ENCODE assay signal across 2 cellular contexts in the genomic region with DNA sequence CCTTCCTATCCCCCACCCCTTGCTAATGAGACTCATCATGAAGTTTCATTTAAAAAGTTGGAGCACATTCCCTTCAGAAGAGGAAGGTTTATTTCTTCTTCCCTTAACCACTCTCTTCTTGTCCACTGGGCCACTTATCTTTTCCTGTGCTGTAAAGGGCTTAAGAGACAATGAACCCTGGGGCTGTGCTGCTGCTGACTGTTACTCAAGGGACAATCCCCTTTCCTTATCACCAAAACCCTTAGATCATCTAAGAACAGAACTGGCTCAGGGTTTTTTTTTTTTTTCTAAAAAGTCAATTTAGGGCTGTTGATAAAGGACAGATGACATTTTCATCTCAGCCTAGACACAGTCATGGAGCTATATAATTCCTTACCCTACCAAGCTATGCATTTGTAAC.
TF ChIP-seq lines count a peak whose summit lies in the region.

No MANE protein-coding gene starts in this region.

TF ChIP-seq in IMR-90, 13 proteins besides CTCF, POLR2A, EP300 and RAD21 (continued from another document):
- no peak for TF ChIP-seq BHLHE40 (IDR thresholded peaks at IDR 0.05; ENCODE audit: low read depth, low read length)
- no peak for TF ChIP-seq MXI1 (IDR thresholded peaks at IDR 0.05; ENCODE audit: borderline replicate concordance, low read depth, low read length)
- no peak for TF ChIP-seq SMC3 (IDR thresholded peaks at IDR 0.05; ENCODE audit: low read depth, low read length)
- TF ChIP-seq, protein P1, sequence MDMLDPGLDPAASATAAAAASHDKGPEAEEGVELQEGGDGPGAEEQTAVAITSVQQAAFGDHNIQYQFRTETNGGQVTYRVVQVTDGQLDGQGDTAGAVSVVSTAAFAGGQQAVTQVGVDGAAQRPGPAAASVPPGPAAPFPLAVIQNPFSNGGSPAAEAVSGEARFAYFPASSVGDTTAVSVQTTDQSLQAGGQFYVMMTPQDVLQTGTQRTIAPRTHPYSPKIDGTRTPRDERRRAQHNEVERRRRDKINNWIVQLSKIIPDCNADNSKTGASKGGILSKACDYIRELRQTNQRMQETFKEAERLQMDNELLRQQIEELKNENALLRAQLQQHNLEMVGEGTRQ (IDR thresholded peaks at IDR 0.05; ENCODE audit: low read depth, low read length) = no peak
- no peak for TF ChIP-seq RFX5 (IDR thresholded peaks at IDR 0.05; ENCODE audit: low read depth, low read length)
- TF ChIP-seq NFE2L2 (IDR thresholded peaks at IDR 0.05; ENCODE audit: low read depth, low read length) = no peak
- TF ChIP-seq FOS (IDR thresholded peaks at IDR 0.05; ENCODE audit: low read depth, low read length) = no peak
- TF ChIP-seq, protein P2, sequence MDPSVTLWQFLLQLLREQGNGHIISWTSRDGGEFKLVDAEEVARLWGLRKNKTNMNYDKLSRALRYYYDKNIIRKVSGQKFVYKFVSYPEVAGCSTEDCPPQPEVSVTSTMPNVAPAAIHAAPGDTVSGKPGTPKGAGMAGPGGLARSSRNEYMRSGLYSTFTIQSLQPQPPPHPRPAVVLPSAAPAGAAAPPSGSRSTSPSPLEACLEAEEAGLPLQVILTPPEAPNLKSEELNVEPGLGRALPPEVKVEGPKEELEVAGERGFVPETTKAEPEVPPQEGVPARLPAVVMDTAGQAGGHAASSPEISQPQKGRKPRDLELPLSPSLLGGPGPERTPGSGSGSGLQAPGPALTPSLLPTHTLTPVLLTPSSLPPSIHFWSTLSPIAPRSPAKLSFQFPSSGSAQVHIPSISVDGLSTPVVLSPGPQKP (IDR thresholded peaks at IDR 0.05; ENCODE audit: borderline replicate concordance, low read depth, low read length) = no peak
- no peak for TF ChIP-seq CHD1 (IDR thresholded peaks at IDR 0.05; ENCODE audit: low read depth, low read length)
- TF ChIP-seq MAFK (IDR thresholded peaks at IDR 0.05; ENCODE audit: low read depth, low read length) = no peak

TF ChIP-seq in WTC11, 78 proteins besides CTCF, POLR2A, EP300 and RAD21 (continued from another document):
- TF ChIP-seq, protein P3, sequence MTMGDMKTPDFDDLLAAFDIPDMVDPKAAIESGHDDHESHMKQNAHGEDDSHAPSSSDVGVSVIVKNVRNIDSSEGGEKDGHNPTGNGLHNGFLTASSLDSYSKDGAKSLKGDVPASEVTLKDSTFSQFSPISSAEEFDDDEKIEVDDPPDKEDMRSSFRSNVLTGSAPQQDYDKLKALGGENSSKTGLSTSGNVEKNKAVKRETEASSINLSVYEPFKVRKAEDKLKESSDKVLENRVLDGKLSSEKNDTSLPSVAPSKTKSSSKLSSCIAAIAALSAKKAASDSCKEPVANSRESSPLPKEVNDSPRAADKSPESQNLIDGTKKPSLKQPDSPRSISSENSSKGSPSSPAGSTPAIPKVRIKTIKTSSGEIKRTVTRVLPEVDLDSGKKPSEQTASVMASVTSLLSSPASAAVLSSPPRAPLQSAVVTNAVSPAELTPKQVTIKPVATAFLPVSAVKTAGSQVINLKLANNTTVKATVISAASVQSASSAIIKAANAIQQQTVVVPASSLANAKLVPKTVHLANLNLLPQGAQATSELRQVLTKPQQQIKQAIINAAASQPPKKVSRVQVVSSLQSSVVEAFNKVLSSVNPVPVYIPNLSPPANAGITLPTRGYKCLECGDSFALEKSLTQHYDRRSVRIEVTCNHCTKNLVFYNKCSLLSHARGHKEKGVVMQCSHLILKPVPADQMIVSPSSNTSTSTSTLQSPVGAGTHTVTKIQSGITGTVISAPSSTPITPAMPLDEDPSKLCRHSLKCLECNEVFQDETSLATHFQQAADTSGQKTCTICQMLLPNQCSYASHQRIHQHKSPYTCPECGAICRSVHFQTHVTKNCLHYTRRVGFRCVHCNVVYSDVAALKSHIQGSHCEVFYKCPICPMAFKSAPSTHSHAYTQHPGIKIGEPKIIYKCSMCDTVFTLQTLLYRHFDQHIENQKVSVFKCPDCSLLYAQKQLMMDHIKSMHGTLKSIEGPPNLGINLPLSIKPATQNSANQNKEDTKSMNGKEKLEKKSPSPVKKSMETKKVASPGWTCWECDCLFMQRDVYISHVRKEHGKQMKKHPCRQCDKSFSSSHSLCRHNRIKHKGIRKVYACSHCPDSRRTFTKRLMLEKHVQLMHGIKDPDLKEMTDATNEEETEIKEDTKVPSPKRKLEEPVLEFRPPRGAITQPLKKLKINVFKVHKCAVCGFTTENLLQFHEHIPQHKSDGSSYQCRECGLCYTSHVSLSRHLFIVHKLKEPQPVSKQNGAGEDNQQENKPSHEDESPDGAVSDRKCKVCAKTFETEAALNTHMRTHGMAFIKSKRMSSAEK (CRISPR knock-in tag; IDR thresholded peaks at IDR 0.05; ENCODE audit: borderline replicate concordance) = no peak
- TF ChIP-seq, protein P4, sequence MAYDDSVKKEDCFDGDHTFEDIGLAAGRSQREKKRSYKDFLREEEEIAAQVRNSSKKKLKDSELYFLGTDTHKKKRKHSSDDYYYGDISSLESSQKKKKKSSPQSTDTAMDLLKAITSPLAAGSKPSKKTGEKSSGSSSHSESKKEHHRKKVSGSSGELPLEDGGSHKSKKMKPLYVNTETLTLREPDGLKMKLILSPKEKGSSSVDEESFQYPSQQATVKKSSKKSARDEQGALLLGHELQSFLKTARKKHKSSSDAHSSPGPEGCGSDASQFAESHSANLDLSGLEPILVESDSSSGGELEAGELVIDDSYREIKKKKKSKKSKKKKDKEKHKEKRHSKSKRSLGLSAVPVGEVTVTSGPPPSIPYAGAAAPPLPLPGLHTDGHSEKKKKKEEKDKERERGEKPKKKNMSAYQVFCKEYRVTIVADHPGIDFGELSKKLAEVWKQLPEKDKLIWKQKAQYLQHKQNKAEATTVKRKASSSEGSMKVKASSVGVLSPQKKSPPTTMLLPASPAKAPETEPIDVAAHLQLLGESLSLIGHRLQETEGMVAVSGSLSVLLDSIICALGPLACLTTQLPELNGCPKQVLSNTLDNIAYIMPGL (CRISPR knock-in tag; IDR thresholded peaks at IDR 0.05) = no peak
- TF ChIP-seq, protein P5, sequence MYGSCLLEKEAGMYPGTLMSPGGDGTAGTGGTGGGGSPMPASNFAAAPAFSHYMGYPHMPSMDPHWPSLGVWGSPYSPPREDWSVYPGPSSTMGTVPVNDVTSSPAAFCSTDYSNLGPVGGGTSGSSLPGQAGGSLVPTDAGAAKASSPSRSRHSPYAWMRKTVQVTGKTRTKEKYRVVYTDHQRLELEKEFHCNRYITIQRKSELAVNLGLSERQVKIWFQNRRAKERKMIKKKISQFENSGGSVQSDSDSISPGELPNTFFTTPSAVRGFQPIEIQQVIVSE (CRISPR knock-in tag; IDR thresholded peaks at IDR 0.05; ENCODE audit: borderline replicate concordance) = no peak
- no peak for TF ChIP-seq ZNF396 (CRISPR knock-in tag; IDR thresholded peaks at IDR 0.05; ENCODE audit: borderline replicate concordance)
